Comparison of ENCODE assay signal across 18 cellular contexts in genomic region chr2:53769318-53769945, GRCh38. TPM values are rescaled to one million over a fixed set of nuclear protein-coding genes. Genes with fewer than 3 reads are reported as not detected.
DNase-seq lines count a peak whose midpoint lies in the region; ATAC-seq and TF ChIP-seq lines count a peak whose summit lies in the region.
"Had no signal": no experiment of that assay in that cellular context is flagged by ENCODE, and none has a peak within 500 bp of the region (broad histone marks: within the 10 kb centered on the region; RNA-seq: fewer than 3 reads in every experiment).

No MANE protein-coding gene starts in this region.

- H3K9me3 Mint-ChIP-seq in activated T-cell treated with anti-CD3 and anti-CD28 coated beads, Interleukin-2, amount 50 U/mL, for 24 hours: no peaks in the 10 kb centered on the region
- no peaks in the 10 kb centered on the region for H3K9me3 Mint-ChIP-seq in activated B cell treated with CpG ODN at 0.5 μM for 24 hours
- H3K9me3 Mint-ChIP-seq: activated naive CD4-positive, alpha-beta T cell treated with anti-CD3 and anti-CD28 coated beads, Interleukin-2, amount 10 ng/mL, durations not matched to agents 7 days and 5 days had no signal

- intact Hi-C loops in HCT116 (cut with micrococcal nuclease): no loop called here
- intact Hi-C loops in activated B cell treated with CpG ODN at 0.5 μM for 24 hours (cut with micrococcal nuclease): loop anchor here (5.0 kb wide), 3 partner anchors 333 to 1748 kb away; partner anchors contain the start of gene CFAP36
- intact Hi-C loops in heart left ventricle (cut with DNase I): no loop called here

- H2AFZ ChIP-seq in HCT116 (ENCODE audit: low read depth, low read length, poor library complexity, severe bottlenecking): no peak overlapping the region

- DNase-seq in activated T-cell treated with anti-CD3 and anti-CD28 coated beads, Interleukin-2, amount 50 U/mL, for 24 hours: no peak
- DNase-seq in activated T-cell treated with anti-CD3 and anti-CD28 coated beads for 4 hours: no peak
- no peak for DNase-seq in HCT116 (ENCODE audit: low read depth, low spot score)
- no peak for DNase-seq in activated B cell treated with CpG ODN at 0.5 μM for 24 hours
- no peak for DNase-seq in HAP-1 (ENCODE audit: low spot score in 2 of 2)
- no peak for DNase-seq in NCI-H69 (lab: John Stamatoyannopoulos, UW)
- no peak for DNase-seq in heart left ventricle
- DNase-seq: activated naive CD4-positive, alpha-beta T cell treated with anti-CD3 and anti-CD28 coated beads, Interleukin-2, amount 10 ng/mL, durations not matched to agents 7 days and 5 days; NCI-H510A; pancreas; Peyer's patch; stimulated activated CD4-positive, alpha-beta T cell treated with anti-CD3 and anti-CD28 coated beads, Interleukin-4, amount 100 ng/mL, for 4 hours; upper lobe of left lung had no signal

- TF ChIP-seq POLR2A in HCT116 (IDR thresholded peaks at IDR 0.05; ENCODE audit: borderline replicate concordance, extremely low read depth, insufficient read depth, insufficient read length) (no peak), heart left ventricle (IDR thresholded peaks at IDR 0.05) (no peak)

- 89 to 98% (median 94%) methylated on average over 15 of the region's 15 CpGs for WGBS in heart left ventricle, 4 donors

- no peaks in the 10 kb centered on the region for H3K9me3 ChIP-seq in HCT116 (ENCODE audit: control insufficient read depth in 1 of 2, insufficient read depth in 1 of 2, low read depth in 1 of 2, low read length in 2 of 2)
- H3K9me3 ChIP-seq in iPS-20b (ENCODE audit: insufficient read depth, low read depth, low read length): no peaks in the 10 kb centered on the region
- no peaks in the 10 kb centered on the region for H3K9me3 ChIP-seq in HAP-1
- no peaks in the 10 kb centered on the region for H3K9me3 ChIP-seq in heart left ventricle
- H3K9me3 ChIP-seq: pancreas, Peyer's patch, upper lobe of left lung had no signal

- ATAC-seq in HCT116 (no peak), activated B cell treated with CpG ODN at 0.5 μM for 24 hours (ENCODE audit: low read depth) (no peak), heart left ventricle (no peak)
- ATAC-seq: left lobe of liver, pancreas, SK-N-SH treated with all-trans-retinoic acid at 6 μM for 48 hours had no signal

- TF ChIP-seq RAD21 in HCT116 (IDR thresholded peaks at IDR 0.05; ENCODE audit: low read depth): no peak

- H3K4me1 ChIP-seq in HCT116 (ENCODE audit: control insufficient read depth in 1 of 2, insufficient read depth in 2 of 2, low read length in 2 of 2) (peaks cover 8 to 21% of the 10 kb centered on the region in 2 experiments; a peak in 3 of 4 replicates), iPS-20b (ENCODE audit: insufficient read depth, low read length) (peaks cover 4% of the 10 kb centered on the region; the same call in 1 of the 2 replicates), HAP-1 (peaks cover 22% of the 10 kb centered on the region), heart left ventricle (peaks cover 0 to 18% (median 7%) of the 10 kb centered on the region in 12 donors)

- peak overlapping the region; percentile 96 for H3K4me3 Mint-ChIP-seq in activated T-cell treated with anti-CD3 and anti-CD28 coated beads, Interleukin-2, amount 50 U/mL, for 24 hours
- no peak overlapping the region for H3K4me3 Mint-ChIP-seq in activated B cell treated with CpG ODN at 0.5 μM for 24 hours

- H3K27ac Mint-ChIP-seq in activated T-cell treated with anti-CD3 and anti-CD28 coated beads, Interleukin-2, amount 50 U/mL, for 24 hours: peak overlapping the region; percentile 97
- H3K27ac Mint-ChIP-seq in activated B cell treated with CpG ODN at 0.5 μM for 24 hours: peak overlapping the region; percentile 24

- H3K79me2 ChIP-seq in HCT116 (ENCODE audit: insufficient read depth, low read length): peaks cover 62% of the 10 kb centered on the region

- POLR2A ChIA-PET in HCT116 (lab: Charles Lee) (no interaction called here), activated B cell treated with CpG ODN at 0.5 μM for 24 hours (lab: Charles Lee) (interaction anchor here (1.6 to 5.7 kb wide), 2 partner anchors 10 to 17 kb away, joined by 7 to 81 read pairs; partner anchors contain the start of genes ASB3 and ERLEC1)

- H3K9me2 ChIP-seq in HCT116 (ENCODE audit: insufficient read depth): no peaks in the 10 kb centered on the region

- H3K27me3 ChIP-seq in HCT116 (ENCODE audit: insufficient read depth, low read length): no peaks in the 10 kb centered on the region
- H3K27me3 ChIP-seq in iPS-20b (ENCODE audit: insufficient read depth, low read length): no peaks in the 10 kb centered on the region
- H3K27me3 ChIP-seq in HAP-1 (ENCODE audit: low read depth): no peaks in the 10 kb centered on the region
- no peaks in the 10 kb centered on the region for H3K27me3 ChIP-seq in heart left ventricle
- H3K27me3 ChIP-seq: cardiac muscle cell, pancreas, Peyer's patch, upper lobe of left lung had no signal

- H3K27ac ChIP-seq in HCT116 (ENCODE audit: low read depth, low read length) (no peak overlapping the region), iPS-20b (ENCODE audit: low read length) (no peak overlapping the region), heart left ventricle (no peak overlapping the region)
- H3K27ac ChIP-seq: cardiac muscle cell, pancreas, Peyer's patch, skin epidermis, upper lobe of left lung had no signal

- H3K4me2 ChIP-seq in HCT116 (ENCODE audit: low read length): peak overlapping the region; percentile 79; the same call in 1 of the 2 replicates

- CTCF ChIA-PET in HCT116 (lab: Charles Lee): no interaction called here
- CTCF ChIA-PET in activated B cell treated with CpG ODN at 0.5 μM for 24 hours (lab: Charles Lee): interaction anchor here (1.0 kb wide), 1 partner anchor 18 kb away, joined by 3 read pairs; no protein-coding TSS in a partner anchor

- no peak overlapping the region for H3K4me3 ChIP-seq in HCT116 (replicated peaks in 1 of 2; ENCODE audit: low read depth in 1 of 2, low read length in 2 of 2)
- peak overlapping the region; percentile 96; the same call in 1 of the 2 replicates for H3K4me3 ChIP-seq in iPS-20b (ENCODE audit: low read length)
- H3K4me3 ChIP-seq in HAP-1: no peak overlapping the region
- H3K4me3 ChIP-seq in heart left ventricle: no peak overlapping the region
- H3K4me3 ChIP-seq: cardiac muscle cell, pancreas, Peyer's patch, skin epidermis had no signal

- H3K36me3 ChIP-seq in HCT116 (ENCODE audit: control insufficient read depth in 1 of 2, insufficient read depth in 2 of 2, low read length in 2 of 2): peaks cover 0 to 4% of the 10 kb centered on the region in 2 experiments; a peak in 1 of 4 replicates
- H3K36me3 ChIP-seq in iPS-20b (ENCODE audit: insufficient read depth, low read depth, low read length): peaks cover 13% of the 10 kb centered on the region; the same call in 1 of the 2 replicates
- H3K36me3 ChIP-seq in HAP-1 (replicated peaks): no peaks in the 10 kb centered on the region; the same call in none of the 2 replicates
- H3K36me3 ChIP-seq in heart left ventricle: peaks cover 0 to 16% (median 2%) of the 10 kb centered on the region in 9 donors
- H3K36me3 ChIP-seq: pancreas, Peyer's patch had no signal

- no peaks in the 10 kb centered on the region for H3K27me3 Mint-ChIP-seq in activated T-cell treated with anti-CD3 and anti-CD28 coated beads, Interleukin-2, amount 50 U/mL, for 24 hours
- no peaks in the 10 kb centered on the region for H3K27me3 Mint-ChIP-seq in activated B cell treated with CpG ODN at 0.5 μM for 24 hours
- H3K27me3 Mint-ChIP-seq: activated naive CD4-positive, alpha-beta T cell treated with anti-CD3 and anti-CD28 coated beads, Interleukin-2, amount 10 ng/mL, durations not matched to agents 7 days and 5 days had no signal

- H3K4me1 Mint-ChIP-seq in activated T-cell treated with anti-CD3 and anti-CD28 coated beads, Interleukin-2, amount 50 U/mL, for 24 hours (ENCODE audit: low read depth): peaks cover 41% of the 10 kb centered on the region
- peaks cover 21% of the 10 kb centered on the region for H3K4me1 Mint-ChIP-seq in activated B cell treated with CpG ODN at 0.5 μM for 24 hours

- in situ Hi-C loops in HAP-1 (cut with MboI; ENCODE audit: low sequenced_read_pairs): no loop called here

- H3K36me3 Mint-ChIP-seq in activated T-cell treated with anti-CD3 and anti-CD28 coated beads, Interleukin-2, amount 50 U/mL, for 24 hours (ENCODE audit: low read depth): peaks cover 62% of the 10 kb centered on the region
- peaks cover 26% of the 10 kb centered on the region for H3K36me3 Mint-ChIP-seq in activated B cell treated with CpG ODN at 0.5 μM for 24 hours (ENCODE audit: low read depth)

- RAD21 ChIA-PET in HCT116 (lab: Charles Lee; ENCODE audit: low non-redundant PET in 1 of 2, low total read pairs in 2 of 2, uncharacterized antibody in 2 of 2, unreplicated experiment in 2 of 2): no interaction called here

- H4K20me1 ChIP-seq in HCT116 (ENCODE audit: insufficient read depth): no peaks in the 10 kb centered on the region

- BruUV-seq in HCT116 (replicated peaks; lab: Mats Ljungman, UMichigan): no TSS peak

- TF ChIP-seq CTCF in HCT116 (IDR thresholded peaks at IDR 0.05 in 2 of 3, conservative IDR thresholded peaks at IDR 0.05 in 1 of 3; ENCODE audit: borderline replicate concordance in 1 of 3, insufficient read depth in 1 of 3, low read depth in 2 of 3, low read length in 2 of 3): no peak
- no peak for TF ChIP-seq CTCF in activated B cell treated with CpG ODN at 0.5 μM for 24 hours (IDR thresholded peaks at IDR 0.05)
- no peak for TF ChIP-seq CTCF in heart left ventricle (IDR thresholded peaks at IDR 0.05)

- H3K9ac ChIP-seq in HCT116 (ENCODE audit: low read length) (no peak overlapping the region), iPS-20b (ENCODE audit: low read depth, low read length) (peak overlapping the region; percentile 86; the same call in 1 of the 2 replicates)

RNA-seq across cellular contexts. Expression of gene CHAC2, which starts 1.8 kb away (rescaled TPM):
- 8.4 TPM for total RNA-seq in HCT116 (2021; ENCODE audit: unreplicated experiment)
- polyA plus RNA-seq in HCT116 (2012): 1.5 and 3.0 TPM in 2 replicates
- 7.0 and 7.6 TPM in 2 replicates for total RNA-seq in activated B cell treated with CpG ODN at 0.5 μM for 24 hours
- 1 to 10 TPM; 1.4 to 6.0 (median 2.9) TPM for total RNA-seq in heart left ventricle
- 10 to 100 TPM in 1 of 2 donors, 1 to 10 TPM in 1; 4.2 to 10.1 TPM for polyA plus RNA-seq in heart left ventricle

RNA-seq across cellular contexts. Expression of gene ASB3, which starts 17.3 kb away (rescaled TPM):
- total RNA-seq in HCT116 (2021; ENCODE audit: unreplicated experiment): 17.3 TPM
- polyA plus RNA-seq in HCT116 (2012): 10.7 and 11.5 TPM in 2 replicates
- total RNA-seq in activated B cell treated with CpG ODN at 0.5 μM for 24 hours: 16.3 and 22.8 TPM in 2 replicates
- 10 to 100 TPM in 5 of 9 donors, 1 to 10 TPM in 4; 7.0 to 18.0 (median 11.6) TPM for total RNA-seq in heart left ventricle
- polyA plus RNA-seq in heart left ventricle: 1 to 10 TPM; 4.2 to 6.7 TPM

RNA-seq across cellular contexts. Expression of gene ERLEC1, which starts 17.4 kb away (rescaled TPM):
- total RNA-seq in HCT116 (2021; ENCODE audit: unreplicated experiment) (26.9 TPM), activated B cell treated with CpG ODN at 0.5 μM for 24 hours (16.8 and 18.2 TPM in 2 replicates), heart left ventricle (10 to 100 TPM; 32.3 to 49.8 (median 42.7) TPM)
- 16.4 and 17.7 TPM in 2 replicates for polyA plus RNA-seq in HCT116 (2012)
- polyA plus RNA-seq in heart left ventricle: 10 to 100 TPM; 14.6 to 63.6 TPM
